In genomic region chr7:66514050-66514449, GRCh38 we compare ENCODE assay signal across 2 cellular contexts.
TF ChIP-seq lines count a peak whose summit lies in the region.

No MANE protein-coding gene starts in this region.

TF ChIP-seq in HepG2, 621 proteins besides CTCF, POLR2A, EP300 and RAD21:
- no peak for TF ChIP-seq ZNF225 (CRISPR knock-in tag; IDR thresholded peaks at IDR 0.05)
- TF ChIP-seq PRPF4 (IDR thresholded peaks at IDR 0.05; ENCODE audit: low read depth, low read length, poor library complexity, severe bottlenecking), result no peak
- TF ChIP-seq SRSF4 (IDR thresholded peaks at IDR 0.05; ENCODE audit: low read depth, low read length, poor library complexity, severe bottlenecking), result no peak
- TF ChIP-seq KDM5A (IDR thresholded peaks at IDR 0.05; ENCODE audit: borderline replicate concordance, low read length), result no peak
- TF ChIP-seq KDM4B (CRISPR knock-in tag; IDR thresholded peaks at IDR 0.05), result no peak
- TF ChIP-seq NFAT5 (CRISPR knock-in tag; IDR thresholded peaks at IDR 0.05), result no peak
- TF ChIP-seq KAT7 (CRISPR knock-in tag; IDR thresholded peaks at IDR 0.05; ENCODE audit: borderline replicate concordance), result no peak
- no peak for TF ChIP-seq ZNF251 (CRISPR knock-in tag; IDR thresholded peaks at IDR 0.05)
- TF ChIP-seq HIVEP1 (CRISPR knock-in tag; IDR thresholded peaks at IDR 0.05), result no peak
- TF ChIP-seq NFE2L2 (IDR thresholded peaks at IDR 0.05; ENCODE audit: low read length), result no peak
- no peak for TF ChIP-seq BATF2 (CRISPR knock-in tag; IDR thresholded peaks at IDR 0.05)
- TF ChIP-seq KLF15 (CRISPR knock-in tag; IDR thresholded peaks at IDR 0.05; ENCODE audit: borderline replicate concordance), result no peak
- TF ChIP-seq STAT6 (CRISPR knock-in tag; IDR thresholded peaks at IDR 0.05; ENCODE audit: borderline replicate concordance), result no peak
- TF ChIP-seq ZNF605 (CRISPR knock-in tag; IDR thresholded peaks at IDR 0.05), result no peak
- no peak for TF ChIP-seq KDM3A (CRISPR knock-in tag; IDR thresholded peaks at IDR 0.05; ENCODE audit: low read depth)
- no peak for TF ChIP-seq ZBTB3 (CRISPR knock-in tag; IDR thresholded peaks at IDR 0.05; ENCODE audit: borderline replicate concordance, low read depth)
- no peak for TF ChIP-seq AGO1 (IDR thresholded peaks at IDR 0.05; ENCODE audit: low read depth, low read length, poor library complexity, severe bottlenecking)

TF ChIP-seq in H1, 55 proteins besides CTCF, POLR2A, EP300 and RAD21:
- TF ChIP-seq SAP30 (IDR thresholded peaks at IDR 0.05; ENCODE audit: insufficient read depth, insufficient replicate concordance, low read length), result no peak
- no peak for TF ChIP-seq POLR2AphosphoS5 (IDR thresholded peaks at IDR 0.05; ENCODE audit: low read depth, low read length)
- TF ChIP-seq KDM5A (IDR thresholded peaks at IDR 0.05; ENCODE audit: low read length), result no peak
- TF ChIP-seq E2F6 (IDR thresholded peaks at IDR 0.05), result no peak
- TF ChIP-seq MAFK (IDR thresholded peaks at IDR 0.05; ENCODE audit: low read depth, low read length), result no peak
- TF ChIP-seq PHF8 (conservative IDR thresholded peaks at IDR 0.05; ENCODE audit: low read depth, low read length), result no peak
- TF ChIP-seq BRCA1 (IDR thresholded peaks at IDR 0.05; ENCODE audit: low read depth, low read length), result no peak
- TF ChIP-seq KDM4A (IDR thresholded peaks at IDR 0.05; ENCODE audit: low read depth, low read length, severe bottlenecking), result no peak
- TF ChIP-seq SIN3A (conservative IDR thresholded peaks at IDR 0.05 in 1 of 2, IDR thresholded peaks at IDR 0.05 in 1 of 2; ENCODE audit: low read depth in 1 of 2, low read length in 2 of 2), result no peak
- TF ChIP-seq TCF12 (IDR thresholded peaks at IDR 0.05; ENCODE audit: low read depth, low read length), result no peak
- TF ChIP-seq SP1 (IDR thresholded peaks at IDR 0.05; ENCODE audit: low read depth, low read length), result no peak
- TF ChIP-seq NRF1 (IDR thresholded peaks at IDR 0.05; ENCODE audit: low read depth, low read length), result no peak
- no peak for TF ChIP-seq RFX5 (IDR thresholded peaks at IDR 0.05; ENCODE audit: borderline replicate concordance, low read depth, low read length)
TF ChIP-seq in H1: peak in this region for 0.
